Comparison of ENCODE assay signal across 16 cellular contexts in the genomic region with DNA sequence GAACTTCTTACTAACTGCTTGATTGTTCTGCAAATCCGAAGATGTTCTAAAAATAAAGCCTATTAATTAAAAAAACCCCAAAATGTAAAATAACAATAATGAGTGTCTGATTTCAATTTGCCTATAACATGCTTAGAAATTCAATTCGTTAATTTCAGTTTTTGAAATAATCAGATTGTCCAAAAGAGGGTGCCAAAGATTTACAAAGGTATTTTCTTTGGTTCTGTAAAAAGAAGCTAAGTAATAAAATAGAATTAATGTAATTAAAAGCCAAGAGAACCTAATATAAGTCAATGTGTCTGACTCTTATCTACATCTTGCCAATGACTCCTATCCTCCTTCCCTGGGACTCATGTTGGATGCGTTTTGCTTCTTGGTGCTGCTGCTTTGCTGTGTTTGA.
DNase-seq lines count a peak whose midpoint lies in the region; TF ChIP-seq lines count a peak whose summit lies in the region.
"Had no signal": no experiment of that assay in that cellular context is flagged by ENCODE, and none has a peak within 500 bp of the region (broad histone marks: within the 10 kb centered on the region; RNA-seq: fewer than 3 reads in every experiment).

No MANE protein-coding gene starts in this region.

- DNase-seq in Karpas-422 (peak; percentile 69), adipocyte (ENCODE audit: low read depth) (peak; percentile 17), NCI-H2107 treated with DMSO at 0.1 percent for 48 hours (lab: John Stamatoyannopoulos, UW; ENCODE audit: unreplicated experiment) (no peak), DMS53 treated with DMSO at 0.1 percent for 48 hours (lab: John Stamatoyannopoulos, UW; ENCODE audit: unreplicated experiment) (no peak), T-helper 9 cell (no peak)
- no peak for DNase-seq in activated T-cell treated with anti-CD3 and anti-CD28 coated beads, Interleukin-2, amount 50 U/mL, for 48 hours
- DNase-seq: activated CD8-positive, alpha-beta memory T cell treated with anti-CD3 and anti-CD28 coated beads, Interleukin-2, amount 50 U/mL, for 4 hours; effector memory CD4-positive, alpha-beta T cell; left ventricle myocardium superior; NCI-H2029 treated with DMSO at 0.1 percent for 48 hours; stimulated activated CD4-positive, alpha-beta T cell treated with anti-CD3 and anti-CD28 coated beads, Interleukin-4, amount 100 ng/mL, for 1 hour; stimulated activated naive CD4-positive, alpha-beta T cell treated with Interleukin-2 at 50 U/mL for 16 hours had no signal

- H3K9ac ChIP-seq in Karpas-422 (ENCODE audit: low read length) = no peak overlapping the region
- H3K9ac ChIP-seq in adipocyte (ENCODE audit: low read length) = no peak overlapping the region
- no peak overlapping the region for H3K9ac ChIP-seq in liver (ENCODE audit: low read depth in 1 of 2, low read length in 2 of 2)
- H3K9ac ChIP-seq: BLaER1 had no signal

- H3K4me2 ChIP-seq in Karpas-422 (ENCODE audit: low read depth, low read length, poor library complexity, severe bottlenecking) = no peak overlapping the region
- H3K4me2 ChIP-seq: BLaER1 had no signal

- H3K4me1 ChIP-seq in Karpas-422 (ENCODE audit: low read length) (peaks cover 6% of the 10 kb centered on the region), adipocyte (ENCODE audit: control insufficient read depth, insufficient read depth, low read length) (peaks cover 7% of the 10 kb centered on the region), liver (ENCODE audit: control insufficient read depth in 4 of 4, insufficient read depth in 4 of 4, low read length in 3 of 4) (no peaks in the 10 kb centered on the region)
- H3K4me1 ChIP-seq: BLaER1, prostate gland had no signal

- no peaks in the 10 kb centered on the region for H3K79me2 ChIP-seq in Karpas-422 (ENCODE audit: low read length)

- H4K20me1 ChIP-seq in Karpas-422 (ENCODE audit: insufficient read depth, low read depth, low read length) = no peaks in the 10 kb centered on the region
- H4K20me1 ChIP-seq: BLaER1 had no signal

- TF ChIP-seq CTCF in C4-2B (conservative IDR thresholded peaks at IDR 0.05) (peak; percentile 64), liver (IDR thresholded peaks at IDR 0.05; ENCODE audit: low read depth, low read length, missing input control) (no peak)

- H3K36me3 ChIP-seq in Karpas-422 (ENCODE audit: insufficient read depth, low read length) (no peaks in the 10 kb centered on the region), adipocyte (ENCODE audit: control insufficient read depth, insufficient read depth, low read length, severe bottlenecking) (no peaks in the 10 kb centered on the region), liver (ENCODE audit: control insufficient read depth in 4 of 4, insufficient read depth in 3 of 4, low read depth in 1 of 4, low read length in 3 of 4) (no peaks in the 10 kb centered on the region)
- H3K36me3 ChIP-seq: BLaER1, prostate gland had no signal

- H3K27ac ChIP-seq in C4-2B (no peak overlapping the region), Karpas-422 (ENCODE audit: low read length) (no peak overlapping the region), liver (ENCODE audit: low read depth in 1 of 2, low read length in 2 of 2) (no peak overlapping the region)
- H3K27ac ChIP-seq: BLaER1, prostate gland had no signal

- H3K4me3 ChIP-seq in Karpas-422 (ENCODE audit: low read length) = no peak overlapping the region
- no peak overlapping the region for H3K4me3 ChIP-seq in adipocyte (ENCODE audit: low read length)
- H3K4me3 ChIP-seq in liver (ENCODE audit: low read depth in 1 of 3, low read length in 3 of 3) = no peak overlapping the region
- H3K4me3 ChIP-seq: BLaER1, prostate gland had no signal

- peak; percentile 18 to 28 for TF ChIP-seq RAD21 in liver (IDR thresholded peaks at IDR 0.05)

- WGBS in liver = 37% methylated on average over 3 of the region's 3 CpGs

- no peaks in the 10 kb centered on the region for H3K9me2 ChIP-seq in Karpas-422 (replicated peaks; ENCODE audit: insufficient read depth, low read length)

- H2AFZ ChIP-seq in Karpas-422 (ENCODE audit: low read length) = no peak overlapping the region

- H3K27me3 ChIP-seq in Karpas-422 (ENCODE audit: low read length) (no peaks in the 10 kb centered on the region), adipocyte (replicated peaks; ENCODE audit: control insufficient read depth, insufficient read depth, low read length) (no peaks in the 10 kb centered on the region), liver (ENCODE audit: control insufficient read depth in 4 of 4, insufficient read depth in 4 of 4, low read length in 3 of 4) (no peaks in the 10 kb centered on the region)
- H3K27me3 ChIP-seq: BLaER1 had no signal

- no peaks in the 10 kb centered on the region for H3K9me3 ChIP-seq in Karpas-422 (ENCODE audit: low read length)
- no peaks in the 10 kb centered on the region for H3K9me3 ChIP-seq in adipocyte (ENCODE audit: control insufficient read depth, low read length)
- H3K9me3 ChIP-seq in liver (ENCODE audit: control insufficient read depth in 4 of 4, low read length in 3 of 4) = no peaks in the 10 kb centered on the region
- H3K9me3 ChIP-seq: BLaER1, prostate gland had no signal

TF ChIP-seq in liver, 16 proteins besides CTCF, POLR2A, EP300 and RAD21:
- TF ChIP-seq RXRA (IDR thresholded peaks at IDR 0.05) = no peak
- no peak for TF ChIP-seq JUND (IDR thresholded peaks at IDR 0.05)
- TF ChIP-seq TAF1 (conservative IDR thresholded peaks at IDR 0.05) = no peak
- no peak for TF ChIP-seq FOXA2 (IDR thresholded peaks at IDR 0.05)
- TF ChIP-seq, protein P1, sequence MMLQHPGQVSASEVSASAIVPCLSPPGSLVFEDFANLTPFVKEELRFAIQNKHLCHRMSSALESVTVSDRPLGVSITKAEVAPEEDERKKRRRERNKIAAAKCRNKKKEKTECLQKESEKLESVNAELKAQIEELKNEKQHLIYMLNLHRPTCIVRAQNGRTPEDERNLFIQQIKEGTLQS (IDR thresholded peaks at IDR 0.05) = no peak
- no peak for TF ChIP-seq FOXA1 (IDR thresholded peaks at IDR 0.05)
- TF ChIP-seq HNF4G (IDR thresholded peaks at IDR 0.05) = no peak
- TF ChIP-seq EGR1 (IDR thresholded peaks at IDR 0.05; ENCODE audit: low read depth in 2 of 2) = no peak
- no peak for TF ChIP-seq NR2F2 (IDR thresholded peaks at IDR 0.05)
TF ChIP-seq in liver: peak in this region for 0.

Comparison
In these comparisons a context has a peak if more than half of its experiments do, and no peak if none do; other contexts are left out.
1. DNase-seq: peak in Karpas-422 (single experiment) and adipocyte (single experiment); none in NCI-H2107 treated with DMSO at 0.1 percent for 48 hours (single experiment), DMS53 treated with DMSO at 0.1 percent for 48 hours (single experiment), activated T-cell treated with anti-CD3 and anti-CD28 coated beads, Interleukin-2, amount 50 U/mL, for 48 hours (0 of 2) and T-helper 9 cell (single experiment).